ENCODE assay signal across 1 cellular context in genomic region chr11:34438529-34439507, GRCh38.
TF ChIP-seq lines count a peak whose summit lies in the region.

CAT (plus strand) TSS chr11:34438934; CDS start chr11:34439014, 80 bp downstream.

TF ChIP-seq in HepG2, 621 proteins besides CTCF, POLR2A, EP300 and RAD21 (continued from another document and continues in another):
- TF ChIP-seq SNAI1 (CRISPR knock-in tag; IDR thresholded peaks at IDR 0.05; ENCODE audit: borderline replicate concordance) (peak; percentile 91; the same call in 1 of the 2 replicates), ZBTB10 (CRISPR knock-in tag; IDR thresholded peaks at IDR 0.05; ENCODE audit: borderline replicate concordance) (peak; percentile 31; the same call in 1 of the 2 replicates), MZF1 (CRISPR knock-in tag; IDR thresholded peaks at IDR 0.05; ENCODE audit: borderline replicate concordance) (no peak), KMT2A (CRISPR knock-in tag; IDR thresholded peaks at IDR 0.05) (peak; percentile 64; the same call in 1 of the 2 replicates), ZBTB14 (CRISPR knock-in tag; IDR thresholded peaks at IDR 0.05) (no peak), CCDC6 (CRISPR knock-in tag; IDR thresholded peaks at IDR 0.05) (0 out of 2 replicates have a peak, but pooled peaks have one; percentile 39), MAF1 (CRISPR knock-in tag; IDR thresholded peaks at IDR 0.05; ENCODE audit: borderline replicate concordance) (no peak), ZNF280B (CRISPR knock-in tag; IDR thresholded peaks at IDR 0.05; ENCODE audit: borderline replicate concordance) (no peak), ZNF24 (IDR thresholded peaks at IDR 0.05) (no peak), ZNF83 (CRISPR knock-in tag; IDR thresholded peaks at IDR 0.05; ENCODE audit: borderline replicate concordance) (0 out of 2 replicates have a peak, but pooled peaks have one; percentile 39), ZC3H13 (CRISPR knock-in tag; IDR thresholded peaks at IDR 0.05) (peak; percentile 73; the same call in 1 of the 2 replicates), SATB2 (CRISPR knock-in tag; IDR thresholded peaks at IDR 0.05) (no peak), BRCA1 (CRISPR knock-in tag; IDR thresholded peaks at IDR 0.05) (no peak), ZNF569 (CRISPR knock-in tag; IDR thresholded peaks at IDR 0.05; ENCODE audit: borderline replicate concordance) (no peak), ZNF550 (CRISPR knock-in tag; IDR thresholded peaks at IDR 0.05; ENCODE audit: borderline replicate concordance) (no peak), AKAP8 (CRISPR knock-in tag; IDR thresholded peaks at IDR 0.05) (0 out of 2 replicates have a peak, but pooled peaks have one; percentile 17), SMAD9 (CRISPR knock-in tag; IDR thresholded peaks at IDR 0.05) (peak; percentile 85; the same call in 1 of the 2 replicates), MAFG (CRISPR knock-in tag; IDR thresholded peaks at IDR 0.05) (no peak), SRSF9 (IDR thresholded peaks at IDR 0.05; ENCODE audit: borderline replicate concordance, insufficient read depth, low read depth, low read length, poor library complexity, severe bottlenecking) (no peak), ZBTB4 (CRISPR knock-in tag; IDR thresholded peaks at IDR 0.05; ENCODE audit: borderline replicate concordance) (0 out of 2 replicates have a peak, but pooled peaks have one; percentile 8), NR2F6 (IDR thresholded peaks at IDR 0.05) (peak; percentile 14; the same call in 1 of the 2 replicates), NR2F6 (CRISPR knock-in tag; IDR thresholded peaks at IDR 0.05) (0 out of 2 replicates have a peak, but pooled peaks have one; percentile 3), ARID5B (CRISPR knock-in tag; IDR thresholded peaks at IDR 0.05) (peak; percentile 47; the same call in 1 of the 2 replicates), ATF6 (CRISPR knock-in tag; conservative IDR thresholded peaks at IDR 0.05) (no peak), RFXAP (CRISPR knock-in tag; IDR thresholded peaks at IDR 0.05; ENCODE audit: borderline replicate concordance) (peak; percentile 98), ETV5 (CRISPR knock-in tag; IDR thresholded peaks at IDR 0.05; ENCODE audit: borderline replicate concordance) (no peak; the same call in 1 of the 2 replicates), U2AF2 (IDR thresholded peaks at IDR 0.05; ENCODE audit: low read depth, low read length) (no peak), MIER3 (CRISPR knock-in tag; IDR thresholded peaks at IDR 0.05; ENCODE audit: borderline replicate concordance) (no peak; the same call in 1 of the 2 replicates), ZNF430 (CRISPR knock-in tag; IDR thresholded peaks at IDR 0.05) (peak; percentile 73), ZNF704 (CRISPR knock-in tag; IDR thresholded peaks at IDR 0.05; ENCODE audit: borderline replicate concordance) (peak; percentile 31; the same call in 1 of the 2 replicates), HDAC6 (IDR thresholded peaks at IDR 0.05; ENCODE audit: low read depth, low read length) (no peak), GATA4 (IDR thresholded peaks at IDR 0.05; ENCODE audit: borderline replicate concordance, low read depth) (peak; percentile 61; the same call in 1 of the 2 replicates), ZNF616 (CRISPR knock-in tag; IDR thresholded peaks at IDR 0.05; ENCODE audit: low read depth) (peak; percentile 34; the same call in 1 of the 2 replicates), MTERF4 (CRISPR knock-in tag; IDR thresholded peaks at IDR 0.05) (0 out of 2 replicates have a peak, but pooled peaks have one; percentile 8), ZNF737 (CRISPR knock-in tag; IDR thresholded peaks at IDR 0.05; ENCODE audit: borderline replicate concordance) (0 out of 2 replicates have a peak, but pooled peaks have one; percentile 51), NBN (conservative IDR thresholded peaks at IDR 0.05) (no peak), ARNTL (CRISPR knock-in tag; IDR thresholded peaks at IDR 0.05) (peak; percentile 82), NFRKB (IDR thresholded peaks at IDR 0.05) (no peak), ATF1 (CRISPR knock-in tag; IDR thresholded peaks at IDR 0.05) (no peak), HMG20A (CRISPR knock-in tag; IDR thresholded peaks at IDR 0.05; ENCODE audit: borderline replicate concordance) (no peak)
